ENCODE assay signal across 10 cellular contexts in the genomic region with DNA sequence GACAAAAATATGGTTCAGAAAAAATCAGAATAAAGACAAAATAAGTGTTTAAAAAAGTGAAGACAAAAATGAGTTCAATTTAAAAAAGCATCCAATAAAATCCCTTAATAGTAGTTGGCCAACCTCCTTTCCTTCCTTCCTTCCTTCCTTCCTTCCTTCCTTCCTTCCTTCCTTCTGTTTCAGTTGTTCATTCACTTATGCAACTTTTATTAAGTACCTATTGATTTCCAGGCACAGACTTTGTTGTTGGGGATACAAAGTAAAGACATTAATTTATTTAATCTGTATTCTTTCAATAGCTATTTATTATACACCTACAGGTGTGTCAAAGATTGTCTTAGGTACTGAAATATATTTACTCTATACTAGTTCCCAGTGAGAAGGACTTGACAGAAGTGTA. TPM values are rescaled to one million over a fixed set of nuclear protein-coding genes. Genes with fewer than 3 reads are reported as not detected.
"Had no signal": no experiment of that assay in that cellular context is flagged by ENCODE, and none has a peak within 500 bp of the region (broad histone marks: within the 10 kb centered on the region; RNA-seq: fewer than 3 reads in every experiment).

No MANE protein-coding gene starts in this region.

- H3K9me3 ChIP-seq: HAP-1 had no signal

- H3K9me3 Mint-ChIP-seq: GM23338 had no signal

- H3K36me3 ChIP-seq: HAP-1 had no signal

- H3K27ac ChIP-seq: GM23248 had no signal

- H3K4me3 Mint-ChIP-seq: GM23338, H9 had no signal

- FAIRE-seq: H1, H54 had no signal

- H3K9ac ChIP-seq: GM23248 had no signal

- DNase-seq: GM23248, GOT3, H7, H9, HCEC 1CT had no signal

- H3K4me1 ChIP-seq: HAP-1 had no signal

- H3K27ac Mint-ChIP-seq: GM23338, H9 had no signal

- H3K4me3 ChIP-seq: GM23248, GM23338, HAP-1 had no signal

RNA-seq across cellular contexts. Expression of gene LIPI, which starts 2.4 kb away (rescaled TPM):
- total RNA-seq: GM23248, GM23338, H1, H4, H7, H9 had no signal

RNA-seq across cellular contexts. Expression of gene RBM11, which starts 2.8 kb away (rescaled TPM):
- total RNA-seq: GM23248 had no signal
